Comparison of ENCODE assay signal across 22 cellular contexts in genomic region chr10:102381983-102382382, GRCh38.
"Had no signal": no experiment of that assay in that cellular context is flagged by ENCODE, and none has a peak within 500 bp of the region (broad histone marks: within the 10 kb centered on the region; RNA-seq: fewer than 3 reads in every experiment).

No MANE protein-coding gene starts in this region.

- H3K4me1 ChIP-seq: colonic mucosa, psoas muscle, thyroid gland, uterus had no signal

- H3K9me3 Mint-ChIP-seq: immature natural killer cell, naive B cell, nephron, type B pancreatic cell had no signal

- DNase-seq: colonic mucosa; dermis blood vessel endothelial cell; erythroblast; foreskin keratinocyte; immature natural killer cell; left colon; left ventricle myocardium superior; mesenchymal stem cell; midbrain; naive B cell; psoas muscle; retina; stimulated activated naive CD8-positive, alpha-beta T cell treated with anti-CD3 and anti-CD28 coated beads, Interleukin-15, Interleukin-2, amounts not matched to agents 100 U/mL and 50 U/mL, for 24 hours; thyroid gland; uterus had no signal

- H3K4me3 Mint-ChIP-seq: immature natural killer cell, naive B cell, nephron, type B pancreatic cell had no signal

- H3K36me3 ChIP-seq: uterus had no signal

- ATAC-seq: foreskin keratinocyte; left ventricle myocardium superior; psoas muscle; sciatic nerve; stimulated activated naive CD8-positive, alpha-beta T cell treated with anti-CD3 and anti-CD28 coated beads, Interleukin-15, Interleukin-2, amounts not matched to agents 100 U/mL and 50 U/mL, for 24 hours had no signal

- H3K27ac ChIP-seq: colonic mucosa, foreskin keratinocyte, psoas muscle, suprapubic skin, thyroid gland, uterus had no signal

- H3K27me3 Mint-ChIP-seq: naive B cell, type B pancreatic cell had no signal

- H3K27ac Mint-ChIP-seq: nephron had no signal

- H3K9me3 ChIP-seq: colonic mucosa, psoas muscle, suprapubic skin, thyroid gland, uterus had no signal

- H3K4me1 Mint-ChIP-seq: immature natural killer cell had no signal

- FAIRE-seq: endothelial cell of umbilical vein, keratinocyte had no signal

- H3K27me3 ChIP-seq: colonic mucosa, foreskin keratinocyte, suprapubic skin, thyroid gland, uterus had no signal

- H3K4me3 ChIP-seq: colonic mucosa, lung, psoas muscle, suprapubic skin, thyroid gland, uterus had no signal
